ENCODE assay signal across 8 cellular contexts in the genomic region with DNA sequence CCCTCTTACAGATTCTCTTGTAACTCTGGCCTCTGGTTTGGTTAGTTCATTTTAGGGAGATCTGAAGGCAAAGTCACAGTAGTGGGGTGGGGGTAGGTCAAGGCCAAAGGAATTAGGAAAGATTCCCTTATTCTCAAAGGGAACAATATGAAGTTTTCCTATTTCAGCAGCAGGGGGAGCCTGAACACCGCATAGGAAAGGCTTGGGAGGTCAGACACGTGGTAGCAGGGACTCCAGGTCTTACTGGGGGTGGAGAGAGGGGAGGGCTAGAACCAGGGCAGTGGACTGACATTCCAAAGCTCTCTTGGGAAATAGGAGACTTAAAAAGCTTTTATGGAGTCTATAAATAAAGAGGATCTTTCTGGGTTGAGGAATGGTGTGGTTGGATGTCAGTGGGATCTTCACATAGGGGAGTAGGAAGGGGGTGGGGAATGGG. TPM values are rescaled to one million over a fixed set of nuclear protein-coding genes. Genes with fewer than 3 reads are reported as not detected.
DNase-seq lines count a peak whose midpoint lies in the region; ATAC-seq and TF ChIP-seq lines count a peak whose summit lies in the region.

No MANE protein-coding gene starts in this region.

- H3K4me3 ChIP-seq in Loucy (ENCODE audit: low read length, poor library complexity, severe bottlenecking) (peak overlapping the region; percentile 99), RWPE2 (ENCODE audit: severe bottlenecking) (peak overlapping the region; percentile 62), gastroesophageal sphincter (peak overlapping the region; percentile 64 to 81), neuron (ENCODE audit: low read length) (peak overlapping the region; percentile 69)

- peaks cover 10% of the 10 kb centered on the region for H3F3A ChIP-seq in Loucy (ENCODE audit: low read depth)

- peaks cover 7% of the 10 kb centered on the region for H3K27me3 ChIP-seq in Loucy (ENCODE audit: insufficient read depth, low read length, poor library complexity, severe bottlenecking)
- H3K27me3 ChIP-seq in RWPE2 (ENCODE audit: insufficient read depth, poor library complexity, severe bottlenecking): no peaks in the 10 kb centered on the region
- H3K27me3 ChIP-seq in gastroesophageal sphincter: no peaks in the 10 kb centered on the region
- no peaks in the 10 kb centered on the region for H3K27me3 ChIP-seq in neuron (ENCODE audit: insufficient read depth, low read length)

- peak overlapping the region; percentile 95 for H3K4me3 Mint-ChIP-seq in activated naive CD4-positive, alpha-beta T cell treated with anti-CD3 and anti-CD28 coated beads, Interleukin-2, amount 50 U/mL, for 24 hours
- peak overlapping the region; percentile 99 for H3K4me3 Mint-ChIP-seq in type B pancreatic cell

- H3K9me3 ChIP-seq in Loucy (ENCODE audit: insufficient read depth, low read depth, low read length) (no peaks in the 10 kb centered on the region), RWPE2 (ENCODE audit: severe bottlenecking) (no peaks in the 10 kb centered on the region), gastroesophageal sphincter (no peaks in the 10 kb centered on the region), neuron (ENCODE audit: low read length) (no peaks in the 10 kb centered on the region)

- peaks cover 14% of the 10 kb centered on the region for H4K20me1 ChIP-seq in Loucy (ENCODE audit: insufficient read depth, low read length, poor library complexity, severe bottlenecking)

- DNase-seq in DMS79 treated with DMSO at 0.1 percent for 48 hours (lab: John Stamatoyannopoulos, UW) (peak; percentile 59), RWPE2 (ENCODE audit: low spot score) (no peak), type B pancreatic cell (ENCODE audit: extremely low spot score, unreplicated experiment) (no peak)

- H3K4me2 ChIP-seq in Loucy (ENCODE audit: low read depth, low read length, poor library complexity, severe bottlenecking): peak overlapping the region; percentile 97

- peaks cover 40% of the 10 kb centered on the region for H3K79me2 ChIP-seq in Loucy (ENCODE audit: insufficient read depth, low read length)

- H3K36me3 ChIP-seq in Loucy (ENCODE audit: insufficient read depth, low read length) (peaks cover 7% of the 10 kb centered on the region; the same call in 1 of the 2 replicates), RWPE2 (ENCODE audit: low read depth) (peaks cover 18% of the 10 kb centered on the region), gastroesophageal sphincter (peaks cover 3 to 28% of the 10 kb centered on the region in 2 donors), neuron (ENCODE audit: insufficient read depth, low read length) (peaks cover 28% of the 10 kb centered on the region)

- peaks cover 18% of the 10 kb centered on the region for H3K4me1 ChIP-seq in Loucy (ENCODE audit: insufficient read depth, low read length, poor library complexity, severe bottlenecking)
- H3K4me1 ChIP-seq in RWPE2 (ENCODE audit: insufficient read depth, poor library complexity, severe bottlenecking): peaks cover 22% of the 10 kb centered on the region
- H3K4me1 ChIP-seq in gastroesophageal sphincter: peaks cover 11 to 71% (median 22%) of the 10 kb centered on the region in 3 donors
- H3K4me1 ChIP-seq in neuron (ENCODE audit: insufficient read depth, low read length): peaks cover 18% of the 10 kb centered on the region

- H3K27ac Mint-ChIP-seq in activated naive CD4-positive, alpha-beta T cell treated with anti-CD3 and anti-CD28 coated beads, Interleukin-2, amount 50 U/mL, for 24 hours: peak overlapping the region; percentile 91
- H3K27ac Mint-ChIP-seq in type B pancreatic cell: peak overlapping the region; percentile 98

- 0% methylated on average over 2 of the region's 2 CpGs; no CpG with 5 or more reads in 1 of the 2 donors for WGBS in gastroesophageal sphincter (ENCODE audit: low coverage in 1 of 2), 2 donors

- no peak for TF ChIP-seq POLR2A in gastroesophageal sphincter (IDR thresholded peaks at IDR 0.05)

- peak; percentile 82 for TF ChIP-seq CTCF in Loucy (conservative IDR thresholded peaks at IDR 0.05; ENCODE audit: low read length)
- peak; percentile 96 for TF ChIP-seq CTCF in RWPE2 (IDR thresholded peaks at IDR 0.05; ENCODE audit: poor library complexity, severe bottlenecking)
- peak; percentile 72 to 92 (median 90) for TF ChIP-seq CTCF in gastroesophageal sphincter (IDR thresholded peaks at IDR 0.05)
- peak; percentile 84 for TF ChIP-seq CTCF in type B pancreatic cell (conservative IDR thresholded peaks at IDR 0.05)

- H3K36me3 Mint-ChIP-seq in activated naive CD4-positive, alpha-beta T cell treated with anti-CD3 and anti-CD28 coated beads, Interleukin-2, amount 50 U/mL, for 24 hours: peaks cover 14% of the 10 kb centered on the region
- peaks cover 20% of the 10 kb centered on the region for H3K36me3 Mint-ChIP-seq in type B pancreatic cell

- peak overlapping the region; percentile 80 for H3K9ac ChIP-seq in Loucy (ENCODE audit: low read depth, low read length, poor library complexity, severe bottlenecking)

- peaks cover 29% of the 10 kb centered on the region for H3K4me1 Mint-ChIP-seq in activated naive CD4-positive, alpha-beta T cell treated with anti-CD3 and anti-CD28 coated beads, Interleukin-2, amount 50 U/mL, for 24 hours
- peaks cover 23% of the 10 kb centered on the region for H3K4me1 Mint-ChIP-seq in type B pancreatic cell (ENCODE audit: unreplicated experiment)

- no peaks in the 10 kb centered on the region for H3K9me3 Mint-ChIP-seq in activated naive CD4-positive, alpha-beta T cell treated with anti-CD3 and anti-CD28 coated beads, Interleukin-2, amount 50 U/mL, for 24 hours
- no peaks in the 10 kb centered on the region for H3K9me3 Mint-ChIP-seq in type B pancreatic cell

- peak overlapping the region; percentile 89 for H3K27ac ChIP-seq in RWPE2 (ENCODE audit: poor library complexity, severe bottlenecking)
- peak overlapping the region; percentile 92 to 99 (median 96) for H3K27ac ChIP-seq in gastroesophageal sphincter

- H2AFZ ChIP-seq in Loucy (ENCODE audit: low read length) (no peak overlapping the region), neuron (ENCODE audit: low read depth, low read length) (no peak overlapping the region)

- H3K9me2 ChIP-seq in Loucy (replicated peaks; ENCODE audit: low read depth, low read length): no peaks in the 10 kb centered on the region

- H3K27me3 Mint-ChIP-seq in activated naive CD4-positive, alpha-beta T cell treated with anti-CD3 and anti-CD28 coated beads, Interleukin-2, amount 50 U/mL, for 24 hours: no peaks in the 10 kb centered on the region
- H3K27me3 Mint-ChIP-seq in type B pancreatic cell: peaks cover 4% of the 10 kb centered on the region

- TF ChIP-seq EP300 in gastroesophageal sphincter (IDR thresholded peaks at IDR 0.05): no peak

- peak; percentile 21 for ATAC-seq in RWPE2 (ENCODE audit: low read depth)
- peak; percentile 63 for ATAC-seq in gastroesophageal sphincter
- ATAC-seq in HG03354 (IDR thresholded peaks at IDR 0.05; ENCODE audit: poor library complexity, severe bottlenecking, unreplicated experiment): no peak

RNA-seq across cellular contexts. Expression of a gene that starts 1.3 kb away (rescaled TPM):
- 1 to 10 TPM; 5.0 to 7.4 (median 5.8) TPM for total RNA-seq in gastroesophageal sphincter
- total RNA-seq in type B pancreatic cell (ENCODE audit: low replicate concordance): 11.6 and 12.1 TPM in 2 replicates

RNA-seq across cellular contexts. Expression of a gene that starts 2.9 kb away (rescaled TPM):
- 1,000 to 10,000 TPM; 1,487 to 4,346 (median 2,874) TPM for total RNA-seq in gastroesophageal sphincter
- total RNA-seq in type B pancreatic cell (ENCODE audit: low replicate concordance): 4,566 and 4,714 TPM in 2 replicates

RNA-seq across cellular contexts. Expression of a gene that starts 8.7 kb away (rescaled TPM):
- total RNA-seq in gastroesophageal sphincter (100 to 1,000 TPM; 128 to 234 (median 167) TPM), type B pancreatic cell (ENCODE audit: low replicate concordance) (81.4 and 96.3 TPM in 2 replicates)

RNA-seq across cellular contexts. Expression of a gene that starts 15.0 kb away (rescaled TPM):
- total RNA-seq in gastroesophageal sphincter: 100 to 1,000 TPM in 3 of 4 donors, 10 to 100 TPM in 1; 99.4 to 115 (median 110) TPM
- 115 and 141 TPM in 2 replicates for total RNA-seq in type B pancreatic cell (ENCODE audit: low replicate concordance)

RNA-seq across cellular contexts. Expression of a gene that starts 33.0 kb away (rescaled TPM):
- total RNA-seq in gastroesophageal sphincter: 10 to 100 TPM; 14.3 to 57.9 (median 28.0) TPM
- 66.2 and 161 TPM in 2 replicates for total RNA-seq in type B pancreatic cell (ENCODE audit: low replicate concordance)
